In genomic region chr10:74651565-74651964, GRCh38 we compare ENCODE assay signal across 21 cellular contexts.
A peak's percentile ranks its signal among the peaks of the same experiment; 100 is the strongest.
DNase-seq lines count a peak whose midpoint lies in the region; ATAC-seq, FAIRE-seq and TF ChIP-seq lines count a peak whose summit lies in the region.
"Had no signal": no experiment of that assay in that cellular context is flagged by ENCODE, and none has a peak within 500 bp of the region (broad histone marks: within the 10 kb centered on the region; RNA-seq: fewer than 3 reads in every experiment).

No MANE protein-coding gene starts in this region.

- H3K4me1 Mint-ChIP-seq in activated T-cell treated with anti-CD3 and anti-CD28 coated beads, Interleukin-2, amount 50 U/mL, for 4 hours (ENCODE audit: low read depth) = peaks cover 13% of the 10 kb centered on the region
- H3K4me1 Mint-ChIP-seq in activated T-cell treated with anti-CD3 and anti-CD28 coated beads, Interleukin-2, amount 50 U/mL, for 24 hours (ENCODE audit: low read depth) = peaks cover 13% of the 10 kb centered on the region
- H3K4me1 Mint-ChIP-seq in astrocyte (ENCODE audit: low read depth, unreplicated experiment) = no peaks in the 10 kb centered on the region
- H3K4me1 Mint-ChIP-seq in stimulated activated effector memory CD8-positive, alpha-beta T cell treated with anti-CD3 and anti-CD28 coated beads, Interleukin-12 subunit alpha, Interleukin-12 subunit beta, amount 100 ng/mL, for 72 hours = no peaks in the 10 kb centered on the region

- peaks cover 14% of the 10 kb centered on the region for H3K36me3 Mint-ChIP-seq in activated T-cell treated with anti-CD3 and anti-CD28 coated beads, Interleukin-2, amount 50 U/mL, for 4 hours (ENCODE audit: insufficient read depth)
- H3K36me3 Mint-ChIP-seq in activated T-cell treated with anti-CD3 and anti-CD28 coated beads, Interleukin-2, amount 50 U/mL, for 24 hours (ENCODE audit: low read depth) = peaks cover 33% of the 10 kb centered on the region
- peaks cover 19% of the 10 kb centered on the region for H3K36me3 Mint-ChIP-seq in astrocyte (ENCODE audit: low read depth, unreplicated experiment)
- peaks cover 12% of the 10 kb centered on the region for H3K36me3 Mint-ChIP-seq in stimulated activated effector memory CD8-positive, alpha-beta T cell treated with anti-CD3 and anti-CD28 coated beads, Interleukin-12 subunit alpha, Interleukin-12 subunit beta, amount 100 ng/mL, for 72 hours

- no peak for DNase-seq in activated T-cell treated with anti-CD3 and anti-CD28 coated beads, Interleukin-2, amount 50 U/mL, for 4 hours
- DNase-seq in activated T-cell treated with anti-CD3 and anti-CD28 coated beads, Interleukin-2, amount 50 U/mL, for 24 hours = no peak
- peak; percentile 27 for DNase-seq in Jurkat, Clone E6-1 (ENCODE audit: low read depth, low spot score)
- DNase-seq in astrocyte (ENCODE audit: low read depth) (no peak), osteoblast (ENCODE audit: insufficient read length, low spot score, missing footprints) (no peak), caudate nucleus (lab: John Stamatoyannopoulos, UW) (no peak)
- no peak for DNase-seq in stimulated activated effector memory CD8-positive, alpha-beta T cell treated with anti-CD3 and anti-CD28 coated beads, Interleukin-12 subunit alpha, Interleukin-12 subunit beta, amount 100 ng/mL, for 72 hours (ENCODE audit: low spot score in 2 of 2)
- DNase-seq: DMS53, NCI-H1092 treated with DMSO at 0.1 percent for 48 hours, NCI-H146, NCI-H2029 treated with DMSO at 0.1 percent for 48 hours, NCI-H510A treated with DMSO at 0.1 percent for 48 hours, NCI-H82, OCI-M1, SHP77 had no signal

- H3K36me3 ChIP-seq in astrocyte (ENCODE audit: insufficient read depth, low read length) = no peaks in the 10 kb centered on the region
- peaks cover 4% of the 10 kb centered on the region for H3K36me3 ChIP-seq in osteoblast (ENCODE audit: insufficient read depth, low read length)

- no peaks in the 10 kb centered on the region for H3K4me1 ChIP-seq in astrocyte (ENCODE audit: insufficient read depth, low read length)
- no peaks in the 10 kb centered on the region for H3K4me1 ChIP-seq in osteoblast (ENCODE audit: insufficient read depth, low read length)
- H3K4me1 ChIP-seq: A549 had no signal

- H3K79me2 ChIP-seq in astrocyte (ENCODE audit: insufficient read depth, low read length) (no peaks in the 10 kb centered on the region), osteoblast (ENCODE audit: insufficient read depth, low read length) (no peaks in the 10 kb centered on the region)

- H3K4me3 Mint-ChIP-seq in activated T-cell treated with anti-CD3 and anti-CD28 coated beads, Interleukin-2, amount 50 U/mL, for 4 hours = no peak overlapping the region
- no peak overlapping the region for H3K4me3 Mint-ChIP-seq in activated T-cell treated with anti-CD3 and anti-CD28 coated beads, Interleukin-2, amount 50 U/mL, for 24 hours
- no peak overlapping the region for H3K4me3 Mint-ChIP-seq in astrocyte (ENCODE audit: unreplicated experiment)
- H3K4me3 Mint-ChIP-seq in stimulated activated effector memory CD8-positive, alpha-beta T cell treated with anti-CD3 and anti-CD28 coated beads, Interleukin-12 subunit alpha, Interleukin-12 subunit beta, amount 100 ng/mL, for 72 hours = no peak overlapping the region
- H3K4me3 Mint-ChIP-seq: CD8-positive, alpha-beta memory T cell had no signal

- H3K9me3 ChIP-seq in astrocyte (ENCODE audit: insufficient read depth, low read depth, low read length) = no peaks in the 10 kb centered on the region
- no peaks in the 10 kb centered on the region for H3K9me3 ChIP-seq in osteoblast (ENCODE audit: low read depth, low read length)
- H3K9me3 ChIP-seq: A549 had no signal

- peak; percentile 26 for FAIRE-seq in astrocyte (lab: Jason Lieb, UNC)
- FAIRE-seq: A549, GM12892, GM18507, H1 had no signal

- H3K27me3 ChIP-seq in astrocyte (ENCODE audit: insufficient read depth, low read length) = no peaks in the 10 kb centered on the region
- H3K27me3 ChIP-seq in osteoblast (ENCODE audit: insufficient read depth, low read length) = no peaks in the 10 kb centered on the region
- H3K27me3 ChIP-seq: BLaER1 had no signal

- H3K9me3 Mint-ChIP-seq in activated T-cell treated with anti-CD3 and anti-CD28 coated beads, Interleukin-2, amount 50 U/mL, for 4 hours = no peaks in the 10 kb centered on the region
- no peaks in the 10 kb centered on the region for H3K9me3 Mint-ChIP-seq in activated T-cell treated with anti-CD3 and anti-CD28 coated beads, Interleukin-2, amount 50 U/mL, for 24 hours
- H3K9me3 Mint-ChIP-seq in astrocyte (ENCODE audit: unreplicated experiment) = no peaks in the 10 kb centered on the region
- no peaks in the 10 kb centered on the region for H3K9me3 Mint-ChIP-seq in stimulated activated effector memory CD8-positive, alpha-beta T cell treated with anti-CD3 and anti-CD28 coated beads, Interleukin-12 subunit alpha, Interleukin-12 subunit beta, amount 100 ng/mL, for 72 hours
- H3K9me3 Mint-ChIP-seq: CD8-positive, alpha-beta memory T cell had no signal

- no peaks in the 10 kb centered on the region for H3K27me3 Mint-ChIP-seq in activated T-cell treated with anti-CD3 and anti-CD28 coated beads, Interleukin-2, amount 50 U/mL, for 4 hours (ENCODE audit: low read depth)
- H3K27me3 Mint-ChIP-seq in activated T-cell treated with anti-CD3 and anti-CD28 coated beads, Interleukin-2, amount 50 U/mL, for 24 hours = no peaks in the 10 kb centered on the region
- no peaks in the 10 kb centered on the region for H3K27me3 Mint-ChIP-seq in astrocyte (ENCODE audit: low read depth, unreplicated experiment)
- H3K27me3 Mint-ChIP-seq: CD8-positive, alpha-beta memory T cell had no signal

- H3K27ac ChIP-seq in astrocyte (ENCODE audit: low read depth, low read length) = no peak overlapping the region
- no peak overlapping the region for H3K27ac ChIP-seq in osteoblast (ENCODE audit: low read depth, low read length)
- H3K27ac ChIP-seq in caudate nucleus (ENCODE audit: low read depth, low read length) = no peak overlapping the region
- H3K27ac ChIP-seq: A549, BLaER1 had no signal

- no peak overlapping the region for H3K4me2 ChIP-seq in astrocyte (ENCODE audit: low read length)
- no peak overlapping the region for H3K4me2 ChIP-seq in osteoblast (ENCODE audit: insufficient read depth, low read length)
- H3K4me2 ChIP-seq: A549, BLaER1 had no signal

- no peak overlapping the region for H3K9ac ChIP-seq in astrocyte (ENCODE audit: low read length)
- H3K9ac ChIP-seq: BLaER1 had no signal

- TF ChIP-seq CTCF in astrocyte (IDR thresholded peaks at IDR 0.05; ENCODE audit: insufficient read depth, low read depth, low read length) (no peak), osteoblast (IDR thresholded peaks at IDR 0.05; ENCODE audit: extremely low read depth, low read depth, low read length) (no peak)

- H2AFZ ChIP-seq in astrocyte (ENCODE audit: low read depth, low read length) (no peak overlapping the region), osteoblast (ENCODE audit: low read length) (no peak overlapping the region)

- H4K20me1 ChIP-seq in astrocyte (ENCODE audit: insufficient read depth, low read length) = no peaks in the 10 kb centered on the region
- H4K20me1 ChIP-seq in osteoblast (ENCODE audit: insufficient read depth, low read length) = no peaks in the 10 kb centered on the region
- H4K20me1 ChIP-seq: BLaER1 had no signal

- H3K27ac Mint-ChIP-seq in activated T-cell treated with anti-CD3 and anti-CD28 coated beads, Interleukin-2, amount 50 U/mL, for 24 hours = no peak overlapping the region
- no peak overlapping the region for H3K27ac Mint-ChIP-seq in astrocyte (ENCODE audit: unreplicated experiment)
- no peak overlapping the region for H3K27ac Mint-ChIP-seq in stimulated activated effector memory CD8-positive, alpha-beta T cell treated with anti-CD3 and anti-CD28 coated beads, Interleukin-12 subunit alpha, Interleukin-12 subunit beta, amount 100 ng/mL, for 72 hours

- peak; percentile 87 to 89 for ATAC-seq in activated T-cell treated with anti-CD3 and anti-CD28 coated beads, Interleukin-2, amount 50 U/mL, for 4 hours
- peak; percentile 61 for ATAC-seq in stimulated activated effector memory CD8-positive, alpha-beta T cell treated with anti-CD3 and anti-CD28 coated beads, Interleukin-12 subunit alpha, Interleukin-12 subunit beta, amount 100 ng/mL, for 72 hours
- ATAC-seq: A549 had no signal

- no peak overlapping the region for H3K4me3 ChIP-seq in Jurkat, Clone E6-1 (ENCODE audit: low read length)
- H3K4me3 ChIP-seq in astrocyte (ENCODE audit: insufficient read depth, low read depth, low read length) = no peak overlapping the region
- no peak overlapping the region for H3K4me3 ChIP-seq in osteoblast (ENCODE audit: insufficient read depth, low read length)
- H3K4me3 ChIP-seq: A549, BLaER1 had no signal
